8 cellular contexts compared by ENCODE assay signal in the genomic region with DNA sequence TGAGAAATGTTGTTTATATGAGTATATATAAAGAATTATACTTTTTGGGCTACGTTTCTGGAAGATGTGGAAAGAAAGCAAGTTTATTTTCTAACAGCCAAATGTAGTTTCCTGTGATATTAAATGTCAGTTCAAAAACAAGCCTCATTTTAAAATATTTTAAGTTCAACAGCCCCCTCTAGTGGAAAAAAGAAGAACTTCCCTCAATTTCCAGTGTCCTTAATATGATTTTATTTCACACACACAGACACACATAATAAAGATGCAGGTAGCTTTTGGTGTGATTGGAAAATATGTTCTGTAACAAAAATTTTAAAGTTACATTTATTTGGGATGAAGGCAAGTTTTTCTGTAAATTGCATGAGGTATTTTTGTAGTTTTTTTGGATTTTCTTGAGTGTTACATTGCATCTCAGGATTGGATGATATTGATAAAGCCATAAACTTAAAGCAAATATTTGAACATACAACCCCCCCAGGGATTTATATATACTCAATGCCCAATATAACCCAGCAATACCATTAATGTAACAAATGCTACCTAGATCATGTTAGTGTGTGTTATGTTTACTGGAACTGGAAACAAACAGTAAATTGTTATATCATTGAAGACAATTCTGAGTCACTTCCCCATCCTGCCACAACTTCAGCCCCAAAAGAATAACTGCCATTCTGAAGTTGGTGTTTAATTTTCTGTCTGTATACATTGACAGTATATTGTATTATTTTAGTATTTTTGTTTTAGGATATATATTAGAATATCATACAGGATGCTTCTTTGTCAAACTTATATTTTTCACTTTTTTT. TPM values are rescaled to one million over a fixed set of nuclear protein-coding genes. Genes with fewer than 3 reads are reported as not detected.
DNase-seq lines count a peak whose midpoint lies in the region; ATAC-seq, FAIRE-seq and TF ChIP-seq lines count a peak whose summit lies in the region.

No MANE protein-coding gene starts in this region.

- ATAC-seq in GM21515 (IDR thresholded peaks at IDR 0.05; ENCODE audit: unreplicated experiment) (peak; percentile 55), upper lobe of left lung (ENCODE audit: low FRiP score in 2 of 2) (no peak), HG03469 (IDR thresholded peaks at IDR 0.05; ENCODE audit: unreplicated experiment) (no peak)

- H3K4me2 ChIP-seq in astrocyte (ENCODE audit: low read length) (no peak overlapping the region), keratinocyte (ENCODE audit: control insufficient read depth, extremely low read depth, insufficient read depth, low read depth, low read length) (no peak overlapping the region)

- H3K4me1 ChIP-seq in astrocyte (ENCODE audit: insufficient read depth, low read length) (no peaks in the 10 kb centered on the region), keratinocyte (ENCODE audit: control insufficient read depth, extremely low read depth, insufficient read depth, low read length) (no peaks in the 10 kb centered on the region), upper lobe of left lung (no peaks in the 10 kb centered on the region)

- no peak for TF ChIP-seq EP300 in upper lobe of left lung (IDR thresholded peaks at IDR 0.05)

- DNase-seq in D341Med (ENCODE audit: low spot score): peak; percentile 25
- peak; percentile 40 for DNase-seq in NCI-H2107 treated with DMSO at 0.1 percent for 48 hours (lab: John Stamatoyannopoulos, UW; ENCODE audit: unreplicated experiment)
- peak; percentile 16 for DNase-seq in astrocyte (ENCODE audit: low read depth)
- no peak for DNase-seq in keratinocyte (ENCODE audit: low read depth, low spot score)
- DNase-seq in upper lobe of left lung: no peak
- no peak for DNase-seq in stimulated activated CD4-positive, alpha-beta T cell treated with anti-CD3 and anti-CD28 coated beads, Interleukin-2, amount 100 ng/mL, for 24 hours

- 2 to 3% methylated on average over 1 of the region's 1 CpG for WGBS in upper lobe of left lung, 2 donors

- H3K27ac ChIP-seq in astrocyte (ENCODE audit: low read depth, low read length): no peak overlapping the region
- no peak overlapping the region for H3K27ac ChIP-seq in keratinocyte (ENCODE audit: control insufficient read depth, insufficient read depth, low read length)
- H3K27ac ChIP-seq in upper lobe of left lung: no peak overlapping the region

- no peaks in the 10 kb centered on the region for H3K4me1 Mint-ChIP-seq in astrocyte (ENCODE audit: low read depth, unreplicated experiment)

- H3K9me3 Mint-ChIP-seq in astrocyte (ENCODE audit: unreplicated experiment): no peaks in the 10 kb centered on the region

- no peak overlapping the region for H2AFZ ChIP-seq in astrocyte (ENCODE audit: low read depth, low read length)
- H2AFZ ChIP-seq in keratinocyte (ENCODE audit: control insufficient read depth, low read length): no peak overlapping the region

- H3K27me3 ChIP-seq in astrocyte (ENCODE audit: insufficient read depth, low read length) (no peaks in the 10 kb centered on the region), keratinocyte (ENCODE audit: control insufficient read depth, extremely low read depth, insufficient read depth, low read length) (no peaks in the 10 kb centered on the region), upper lobe of left lung (no peaks in the 10 kb centered on the region)

- H3K9ac ChIP-seq in astrocyte (ENCODE audit: low read length) (no peak overlapping the region), keratinocyte (ENCODE audit: control insufficient read depth, extremely low read depth, insufficient read depth, low read length) (no peak overlapping the region)

- H3K9me3 ChIP-seq in astrocyte (ENCODE audit: insufficient read depth, low read depth, low read length) (no peaks in the 10 kb centered on the region), keratinocyte (ENCODE audit: control insufficient read depth, low read depth, low read length) (no peaks in the 10 kb centered on the region), upper lobe of left lung (no peaks in the 10 kb centered on the region)

- no peak for TF ChIP-seq POLR2A in upper lobe of left lung (IDR thresholded peaks at IDR 0.05)

- no peak for FAIRE-seq in astrocyte (lab: Jason Lieb, UNC)
- no peak for FAIRE-seq in keratinocyte (lab: Jason Lieb, UNC)

- H3K36me3 ChIP-seq in astrocyte (ENCODE audit: insufficient read depth, low read length) (no peaks in the 10 kb centered on the region), keratinocyte (ENCODE audit: control insufficient read depth in 2 of 2, extremely low read depth in 1 of 2, insufficient read depth in 2 of 2, low read length in 2 of 2) (no peaks in the 10 kb centered on the region), upper lobe of left lung (no peaks in the 10 kb centered on the region)

- H3K36me3 Mint-ChIP-seq in astrocyte (ENCODE audit: low read depth, unreplicated experiment): no peaks in the 10 kb centered on the region

- dilution Hi-C loops in keratinocyte (cut with MboI; ENCODE audit: extremely low pct_ligation_motif_present, low sequenced_read_pairs): no loop called here

- no peak overlapping the region for H3K4me3 ChIP-seq in astrocyte (ENCODE audit: insufficient read depth, low read depth, low read length)
- H3K4me3 ChIP-seq in keratinocyte (ENCODE audit: control insufficient read depth in 2 of 3, extremely low read depth in 1 of 3, insufficient read depth in 2 of 3, low read depth in 1 of 3, low read length in 3 of 3): no peak overlapping the region
- no peak overlapping the region for H3K4me3 ChIP-seq in upper lobe of left lung

- H3K79me2 ChIP-seq in astrocyte (ENCODE audit: insufficient read depth, low read length) (no peaks in the 10 kb centered on the region), keratinocyte (ENCODE audit: control insufficient read depth, insufficient read depth, low read length) (no peaks in the 10 kb centered on the region)

- no peak overlapping the region for H3K4me3 Mint-ChIP-seq in astrocyte (ENCODE audit: unreplicated experiment)

- H4K20me1 ChIP-seq in astrocyte (ENCODE audit: insufficient read depth, low read length): no peaks in the 10 kb centered on the region
- H4K20me1 ChIP-seq in keratinocyte (ENCODE audit: control insufficient read depth, extremely low read depth, insufficient read depth, low read length): no peaks in the 10 kb centered on the region

- H3K27ac Mint-ChIP-seq in astrocyte (ENCODE audit: unreplicated experiment): no peak overlapping the region

- no peaks in the 10 kb centered on the region for H3K27me3 Mint-ChIP-seq in astrocyte (ENCODE audit: low read depth, unreplicated experiment)

- no peaks in the 10 kb centered on the region for H3K9me1 ChIP-seq in keratinocyte (ENCODE audit: control insufficient read depth, extremely low read depth, insufficient read depth, low read length)

- TF ChIP-seq CTCF in astrocyte (IDR thresholded peaks at IDR 0.05; ENCODE audit: insufficient read depth, low read depth, low read length): peak; percentile 50
- TF ChIP-seq CTCF in keratinocyte (optimal IDR thresholded peaks at IDR 0.05 in 1 of 3, IDR thresholded peaks at IDR 0.05 in 1 of 3, conservative IDR thresholded peaks at IDR 0.05 in 1 of 3; ENCODE audit: extremely low read depth in 1 of 3, insufficient read depth in 2 of 3, low read length in 3 of 3): peak in 2 of 3 experiments; percentile 21 to 36
- TF ChIP-seq CTCF in upper lobe of left lung (IDR thresholded peaks at IDR 0.05): peak; percentile 50 to 83 (median 74)

RNA-seq across cellular contexts. Expression of gene CCDC171, which starts 54.0 kb away (rescaled TPM):
- total RNA-seq in astrocyte (1.2 and 2.0 TPM in 2 replicates), upper lobe of left lung (10 to 100 TPM in 1 of 6 donors, 1 to 10 TPM in 5; 2.4 to 16.8 (median 6.6) TPM)
- 0.34 to 0.72 TPM (median 0.46 TPM) in 3 replicates for polyA plus RNA-seq in keratinocyte
- 1.5 TPM for polyA plus RNA-seq in keratinocyte (2011; ENCODE audit: low read depth)
- 0.32 and 0.43 TPM in 2 replicates for polyA plus RNA-seq in keratinocyte (2011; cell fraction: cytosol; rRNA removed)
- 0.89 and 1.1 TPM in 2 replicates for polyA plus RNA-seq in keratinocyte (2011; cell fraction: nucleus; rRNA removed)
- 0.39 and 0.47 TPM in 2 replicates for polyA plus RNA-seq in keratinocyte (2012; ENCODE audit: low replicate concordance)
- polyA minus RNA-seq in keratinocyte: 0.23 to 2.1 TPM (median 1.5 TPM) in 3 replicates
- 2.9 TPM for polyA minus RNA-seq in keratinocyte (2011; cell fraction: cytosol; rRNA and poly(A)+ RNA removed)
- 1.6 and 4.8 TPM in 2 replicates for polyA minus RNA-seq in keratinocyte (2011; cell fraction: nucleus; rRNA and poly(A)+ RNA removed)

Comparison
In these comparisons a context has a peak if more than half of its experiments do, and no peak if none do; other contexts are left out.
1. DNase-seq: peak in D341Med (single experiment), NCI-H2107 treated with DMSO at 0.1 percent for 48 hours (single experiment) and astrocyte (single experiment); none in keratinocyte (single experiment), upper lobe of left lung (0 of 2) and stimulated activated CD4-positive, alpha-beta T cell treated with anti-CD3 and anti-CD28 coated beads, Interleukin-2, amount 100 ng/mL, for 24 hours (0 of 2).
2. Peak in every context shown above with its lines, with median percentiles within 50 percentile points of each other: CTCF ChIP-seq.